23 cellular contexts compared by ENCODE assay signal in genomic region chr3:4726549-4726948, GRCh38.
"Had no signal": no experiment of that assay in that cellular context is flagged by ENCODE, and none has a peak within 500 bp of the region (broad histone marks: within the 10 kb centered on the region; RNA-seq: fewer than 3 reads in every experiment).

No MANE protein-coding gene starts in this region.

- H3K4me3 ChIP-seq: gastrocnemius medialis, mucosa of descending colon, stomach, suprapubic skin, tibial nerve had no signal

- H3K9me3 Mint-ChIP-seq: activated naive CD4-positive, alpha-beta T cell treated with anti-CD3 and anti-CD28 coated beads for 36 hours; activated T-cell treated with anti-CD3 and anti-CD28 coated beads, Interleukin-2, amount 50 U/mL, for 24 hours; activated T-helper 2 cell treated with anti-CD3 and anti-CD28 coated beads, Interferon-gamma antibody, Interleukin-2, Interleukin-4, amounts not matched to agents 10 μg/mL and 5 μg/mL and 100 μg/mL, durations not matched to agents 14 hours and 24 hours and 36 hours; dendritic cell treated with granulocyte-macrophage colony-stimulating factor and Interleukin-4, amounts not matched to agents 40 ng/mL and 50 ng/mL, for 4 days; T-helper 2 cell treated with Interferon-gamma antibody and Interleukin-4, amounts not matched to agents 5 μg/mL and 100 μg/mL, for 36 hours had no signal

- H3K4me3 Mint-ChIP-seq: activated naive CD4-positive, alpha-beta T cell treated with anti-CD3 and anti-CD28 coated beads for 36 hours; activated naive CD8-positive, alpha-beta T cell treated with anti-CD3 and anti-CD28 coated beads, Interleukin-2, amount 10 ng/mL, durations not matched to agents 7 days and 5 days; activated T-cell treated with anti-CD3 and anti-CD28 coated beads, Interleukin-2, amount 50 U/mL, for 24 hours; dendritic cell treated with granulocyte-macrophage colony-stimulating factor and Interleukin-4, amounts not matched to agents 40 ng/mL and 50 ng/mL, for 4 days; T-helper 2 cell treated with Interferon-gamma antibody and Interleukin-4, amounts not matched to agents 5 μg/mL and 100 μg/mL, for 36 hours had no signal

- FAIRE-seq: endometrium had no signal

- H3K27me3 Mint-ChIP-seq: activated naive CD8-positive, alpha-beta T cell treated with anti-CD3 and anti-CD28 coated beads, Interleukin-2, amount 10 ng/mL, durations not matched to agents 7 days and 5 days; activated T-cell treated with anti-CD3 and anti-CD28 coated beads, Interleukin-2, amount 50 U/mL, for 24 hours; dendritic cell treated with granulocyte-macrophage colony-stimulating factor and Interleukin-4, amounts not matched to agents 40 ng/mL and 50 ng/mL, for 4 days had no signal

- DNase-seq: activated CD4-positive, alpha-beta T cell treated with anti-CD3 and anti-CD28 coated beads for 1 hour; activated CD4-positive, alpha-beta T cell treated with anti-CD3 and anti-CD28 coated beads, Interleukin-2, amount 50 U/mL, for 1 hour; activated CD8-positive, alpha-beta memory T cell treated with anti-CD3 and anti-CD28 coated beads, Interleukin-2, amount 50 U/mL, for 4 hours; activated naive CD4-positive, alpha-beta T cell treated with anti-CD3 and anti-CD28 coated beads for 36 hours; activated naive CD8-positive, alpha-beta T cell treated with anti-CD3 and anti-CD28 coated beads, Interleukin-2, amount 10 ng/mL, durations not matched to agents 7 days and 5 days; activated T-cell treated with anti-CD3 and anti-CD28 coated beads, Interleukin-2, amount 50 U/mL, for 24 hours; effector CD4-positive, alpha-beta T cell; erythroblast; gastrocnemius medialis; hypothalamus; mesenchymal stem cell; mucosa of descending colon; nucleus accumbens; right cardiac atrium; stimulated activated CD4-positive, alpha-beta T cell treated with anti-CD3 and anti-CD28 coated beads, Interleukin-1b, Interleukin-23, amount 100 ng/mL, for 48 hours; stomach; WERI-Rb-1 had no signal

- H3K27ac Mint-ChIP-seq: activated naive CD4-positive, alpha-beta T cell treated with anti-CD3 and anti-CD28 coated beads for 36 hours; activated naive CD8-positive, alpha-beta T cell treated with anti-CD3 and anti-CD28 coated beads, Interleukin-2, amount 10 ng/mL, durations not matched to agents 7 days and 5 days; activated T-cell treated with anti-CD3 and anti-CD28 coated beads, Interleukin-2, amount 50 U/mL, for 24 hours; activated T-helper 2 cell treated with anti-CD3 and anti-CD28 coated beads, Interferon-gamma antibody, Interleukin-2, Interleukin-4, amounts not matched to agents 10 μg/mL and 5 μg/mL and 100 μg/mL, durations not matched to agents 14 hours and 24 hours and 36 hours; dendritic cell treated with granulocyte-macrophage colony-stimulating factor and Interleukin-4, amounts not matched to agents 40 ng/mL and 50 ng/mL, for 4 days; T-helper 2 cell treated with Interferon-gamma antibody and Interleukin-4, amounts not matched to agents 5 μg/mL and 100 μg/mL, for 36 hours had no signal

- H3K36me3 ChIP-seq: gastrocnemius medialis, suprapubic skin, tibial nerve, WERI-Rb-1 had no signal

- ATAC-seq: gastrocnemius medialis, mucosa of descending colon, right cardiac atrium had no signal

- H3K27me3 ChIP-seq: gastrocnemius medialis, stomach, suprapubic skin, tibial nerve had no signal
